Comparison of ENCODE assay signal across 8 cellular contexts in genomic region chr6:32838114-32838958, GRCh38. TPM values are rescaled to one million over a fixed set of nuclear protein-coding genes. Genes with fewer than 3 reads are reported as not detected.
A peak's percentile ranks its signal among the peaks of the same experiment; 100 is the strongest.
DNase-seq lines count a peak whose midpoint lies in the region; ATAC-seq and TF ChIP-seq lines count a peak whose summit lies in the region.

Gene TAP2 (minus strand): TSS chr6:32838739. CDS start chr6:32838233, 506 bp downstream.

- H3K9me3 ChIP-seq in heart left ventricle (no peaks in the 10 kb centered on the region), upper lobe of right lung (no peaks in the 10 kb centered on the region)

- H3K9me3 Mint-ChIP-seq in T-cell, result no peaks in the 10 kb centered on the region

- peaks cover 0 to 60% (median 19%) of the 10 kb centered on the region in 12 donors for H3K4me1 ChIP-seq in heart left ventricle
- H3K4me1 ChIP-seq in upper lobe of right lung, result peaks cover 30% of the 10 kb centered on the region

- H3K27ac ChIP-seq in adipose tissue (ENCODE audit: low read depth, low read length), result peak within 1 kb of the TSS; percentile 93
- H3K27ac ChIP-seq in heart left ventricle, result peak within 1 kb of the TSS; percentile 69 to 100 (median 96)
- peak within 1 kb of the TSS; percentile 83 for H3K27ac ChIP-seq in upper lobe of right lung

- ATAC-seq in HG02840 (IDR thresholded peaks at IDR 0.05; ENCODE audit: low FRiP score, unreplicated experiment), result peak; percentile 74
- peak; percentile 92 to 93 (median 92) for ATAC-seq in T-cell (replicated peaks in 1 of 4)
- ATAC-seq in heart left ventricle, result peak; percentile 95 to 97 (median 96)
- peak; percentile 97 for ATAC-seq in upper lobe of right lung

- H3K27me3 ChIP-seq in heart left ventricle, result no peaks in the 10 kb centered on the region
- no peaks in the 10 kb centered on the region for H3K27me3 ChIP-seq in upper lobe of right lung

- H3K4me3 Mint-ChIP-seq in T-cell, result peak within 1 kb of the TSS; percentile 72 to 92 (median 84)

- H3K27ac Mint-ChIP-seq in T-cell, result peak within 1 kb of the TSS; percentile 100

- H3K4me1 Mint-ChIP-seq in T-cell, result peaks cover 68 to 90% (median 88%) of the 10 kb centered on the region in 3 donors

- CTCF ChIA-PET in T-cell (lab: Charles Lee), result interaction anchor here (0.6 to 5.8 kb wide), 33 partner anchors 9 to 710 kb away, joined by 3 to 236 read pairs (median 5); partner anchors contain the start of genes PSMB9 (in 2 of the 2), TAP1 (in 2 of the 2), ATF6B (in 1 of the 2) and HLA-DMA (in 1 of the 2)

- TF ChIP-seq POLR2A in heart left ventricle (IDR thresholded peaks at IDR 0.05), result peak in 1 of 2 donors; percentile 35

- H3K36me3 ChIP-seq in heart left ventricle (peaks cover 0 to 72% (median 51%) of the 10 kb centered on the region in 9 donors), upper lobe of right lung (peaks cover 55% of the 10 kb centered on the region)

- peaks cover 64% of the 10 kb centered on the region for H3K36me3 Mint-ChIP-seq in T-cell

- TF ChIP-seq CTCF in GM13976 (IDR thresholded peaks at IDR 0.05; ENCODE audit: borderline replicate concordance, control extremely low read depth, extremely low read depth, insufficient read depth, missing control alignments) (peak; percentile 93), heart left ventricle (IDR thresholded peaks at IDR 0.05) (peak; percentile 92 to 99 (median 97)), upper lobe of right lung (IDR thresholded peaks at IDR 0.05) (peak; percentile 95)

- POLR2A ChIA-PET in T-cell (lab: Charles Lee), result interaction anchor here (0.6 to 2.5 kb wide), 14 partner anchors 15 to 1296 kb away, joined by 3 to 39 read pairs (median 6); partner anchors contain the start of genes PSMB9 (in 2 of the 2), TAP1 (in 2 of the 2) and DDX39B (in 1 of the 2)

- peak; percentile 96 for DNase-seq in GM13976 (ENCODE audit: low spot score)
- DNase-seq in NCI-H1436 (lab: John Stamatoyannopoulos, UW), result peak; percentile 80
- DNase-seq in T-cell, result peak; percentile 90 to 99 (median 97)
- peak; percentile 95 to 98 (median 96) for DNase-seq in heart left ventricle
- peak; percentile 98 for DNase-seq in posterior vena cava (ENCODE audit: low spot score)
- DNase-seq in upper lobe of right lung, result peak; percentile 98

- no peaks in the 10 kb centered on the region for H3K27me3 Mint-ChIP-seq in T-cell

- peak within 1 kb of the TSS; percentile 60 to 96 (median 78) for H3K4me3 ChIP-seq in heart left ventricle
- peak within 1 kb of the TSS; percentile 65 for H3K4me3 ChIP-seq in upper lobe of right lung

- in situ Hi-C loops in GM13976 (cut with MboI; ENCODE audit: low sequenced_read_pairs, unreplicated experiment), result no loop called here

- WGBS in adipose tissue, 3 donors, result 0 to 1% (median 1%) methylated on average over 56 to 57 of the region's 57 CpGs
- WGBS in heart left ventricle, 4 donors, result 0 to 1% (median 1%) methylated on average over 30 to 57 of the region's 57 CpGs

- intact Hi-C loops in heart left ventricle (cut with DNase I) (loop anchor here in 8 of 10 donors (1.0 to 5.0 kb wide), 8 partner anchors 14 to 34 kb away; partner anchors contain the start of genes PSMB9 (in 5 of the 8) and TAP1 (in 2 of the 8)), posterior vena cava (cut with DNase I) (no loop called here), upper lobe of right lung (cut with DNase I) (no loop called here)

RNA-seq across cellular contexts. Expression of gene TAP2, which starts in this region (rescaled TPM):
- total RNA-seq in T-cell (100 to 1,000 TPM; 116 to 147 (median 140) TPM), heart left ventricle (100 to 1,000 TPM in 1 of 9 donors, 10 to 100 TPM in 6, 1 to 10 TPM in 2; 5.4 to 107 (median 14.9) TPM), posterior vena cava (10 to 100 TPM; 23.3 to 27.4 TPM), upper lobe of right lung (56.4 TPM)
- polyA plus RNA-seq in adipose tissue (10 to 100 TPM in 2 of 3 donors, 1 to 10 TPM in 1; 8.3 to 29.4 (median 17.8) TPM), heart left ventricle (10 to 100 TPM in 1 of 2 donors, 1 to 10 TPM in 1; 7.7 to 12.0 TPM)

Comparison
In these comparisons a context has a peak if more than half of its experiments do, and no peak if none do; other contexts are left out.
1. Peak in every context shown above with its lines: DNase-seq, ATAC-seq, H3K4me3 ChIP-seq and H3K27ac ChIP-seq.
2. intact Hi-C loops: an anchor here in heart left ventricle (1.0 to 5.0 kb wide); none called in posterior vena cava and upper lobe of right lung.